In genomic region chr16:89044394-89045180, GRCh38 we compare ENCODE assay signal across 18 cellular contexts. TPM values are rescaled to one million over a fixed set of nuclear protein-coding genes. Genes with fewer than 3 reads are reported as not detected.
DNase-seq lines count a peak whose midpoint lies in the region; ATAC-seq and TF ChIP-seq lines count a peak whose summit lies in the region.
"Had no signal": no experiment of that assay in that cellular context is flagged by ENCODE, and none has a peak within 500 bp of the region (broad histone marks: within the 10 kb centered on the region; RNA-seq: fewer than 3 reads in every experiment).

No MANE protein-coding gene starts in this region.

- DNase-seq in DMS79 treated with DMSO at 0.1 percent for 48 hours (lab: John Stamatoyannopoulos, UW) (peak; percentile 25), DMS79 (lab: John Stamatoyannopoulos, UW) (no peak), NCI-H526 treated with DMSO at 0.1 percent for 48 hours (lab: John Stamatoyannopoulos, UW) (peak; percentile 88), left ventricle myocardium inferior (peak; percentile 2), posterior vena cava (ENCODE audit: low spot score) (peak; percentile 70), superior temporal gyrus (ENCODE audit: extremely low spot score) (no peak), putamen (ENCODE audit: low spot score) (no peak)
- DNase-seq: activated gamma-delta T cell; H9; midbrain; NCI-H2029 treated with DMSO at 0.1 percent for 48 hours; NCI-H226; stimulated activated CD4-positive, alpha-beta T cell treated with anti-CD3 and anti-CD28 coated beads, Interleukin-2, amount 100 ng/mL, for 24 hours; T-helper 2 cell had no signal

- intact Hi-C loops in left ventricle myocardium inferior (cut with micrococcal nuclease) (no loop called here), posterior vena cava (cut with DNase I) (no loop called here)

- no peaks in the 10 kb centered on the region for H3K36me3 ChIP-seq in left ventricle myocardium inferior

- H3K9me3 ChIP-seq in left ventricle myocardium inferior (replicated peaks): no peaks in the 10 kb centered on the region

- H3K27me3 ChIP-seq in left ventricle myocardium inferior (ENCODE audit: low read depth): peaks cover 98% of the 10 kb centered on the region

- TF ChIP-seq CTCF in left ventricle myocardium inferior (IDR thresholded peaks at IDR 0.05; ENCODE audit: borderline replicate concordance): no peak

- no peaks in the 10 kb centered on the region for H3K4me1 ChIP-seq in left ventricle myocardium inferior

- no peak overlapping the region for H3K4me3 ChIP-seq in left ventricle myocardium inferior
- H3K4me3 ChIP-seq: GM12878, skin epidermis had no signal

- H3K27ac ChIP-seq in left ventricle myocardium inferior (replicated peaks): no peak overlapping the region
- H3K27ac ChIP-seq: 22Rv1, skin epidermis had no signal

- no peak for ATAC-seq in HG03457 (IDR thresholded peaks at IDR 0.05; ENCODE audit: unreplicated experiment)
- ATAC-seq: GM12878 had no signal

RNA-seq across cellular contexts. Expression of gene ACSF3, which starts 49.1 kb away (rescaled TPM):
- total RNA-seq in left ventricle myocardium inferior (16.7 TPM), posterior vena cava (10 to 100 TPM; 19.1 to 21.4 TPM)

Comparison
In these comparisons a context has a peak if more than half of its experiments do, and no peak if none do; other contexts are left out.
1. DNase-seq: peak in DMS79 treated with DMSO at 0.1 percent for 48 hours (single experiment), NCI-H526 treated with DMSO at 0.1 percent for 48 hours (single experiment), left ventricle myocardium inferior (single experiment) and posterior vena cava (single experiment); none in DMS79 (single experiment), superior temporal gyrus (single experiment) and putamen (single experiment).